20 cellular contexts compared by ENCODE assay signal in the genomic region with DNA sequence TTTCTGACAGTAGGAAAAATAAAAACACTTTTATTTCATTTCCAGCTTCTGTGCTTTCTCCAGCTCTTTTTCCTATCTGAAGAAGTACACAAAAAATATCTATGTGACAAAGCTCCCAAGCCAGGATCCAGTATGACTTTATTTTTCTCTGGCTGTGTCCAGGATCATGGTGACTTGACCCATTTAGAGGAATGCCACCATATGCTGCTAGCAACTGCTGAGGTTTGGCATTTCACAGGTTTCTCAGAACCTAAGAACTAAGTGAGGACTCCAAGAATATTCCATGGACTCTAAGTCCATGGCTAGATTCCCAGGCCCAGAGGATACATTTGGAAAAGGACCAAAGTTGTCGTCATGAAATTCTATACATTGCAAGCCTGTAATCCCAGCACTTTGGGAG.
DNase-seq lines count a peak whose midpoint lies in the region; ATAC-seq and TF ChIP-seq lines count a peak whose summit lies in the region.
"Had no signal": no experiment of that assay in that cellular context is flagged by ENCODE, and none has a peak within 500 bp of the region (broad histone marks: within the 10 kb centered on the region; RNA-seq: fewer than 3 reads in every experiment).

No MANE protein-coding gene starts in this region.

- H4K20me1 ChIP-seq in osteoblast (ENCODE audit: insufficient read depth, low read length) = no peaks in the 10 kb centered on the region
- H4K20me1 ChIP-seq: BLaER1 had no signal

- no peaks in the 10 kb centered on the region for H3K36me3 ChIP-seq in osteoblast (ENCODE audit: insufficient read depth, low read length)
- H3K36me3 ChIP-seq: BE2C, BLaER1 had no signal

- H3K27ac ChIP-seq in osteoblast (ENCODE audit: low read depth, low read length) = no peak overlapping the region
- H3K27ac ChIP-seq: BLaER1 had no signal

- H3K4me1 ChIP-seq in osteoblast (ENCODE audit: insufficient read depth, low read length) = no peaks in the 10 kb centered on the region
- H3K4me1 ChIP-seq: BE2C, BLaER1 had no signal

- H3K4me2 ChIP-seq in osteoblast (ENCODE audit: insufficient read depth, low read length) = no peak overlapping the region
- H3K4me2 ChIP-seq: BLaER1 had no signal

- no peak overlapping the region for H2AFZ ChIP-seq in osteoblast (ENCODE audit: low read length)

- no peaks in the 10 kb centered on the region for H3K9me3 ChIP-seq in osteoblast (ENCODE audit: low read depth, low read length)
- H3K9me3 ChIP-seq: BE2C had no signal

- no peaks in the 10 kb centered on the region for H3K27me3 ChIP-seq in osteoblast (ENCODE audit: insufficient read depth, low read length)
- H3K27me3 ChIP-seq: BE2C, BLaER1 had no signal

- H3K4me3 ChIP-seq in osteoblast (ENCODE audit: insufficient read depth, low read length) = no peak overlapping the region
- H3K4me3 ChIP-seq: BLaER1 had no signal

- DNase-seq in cerebellar cortex (ENCODE audit: low spot score) (peak; percentile 95), cerebellum (ENCODE audit: low spot score) (peak; percentile 74), osteoblast (ENCODE audit: insufficient read length, low spot score, missing footprints) (no peak), HUDEP-2 (lab: John Stamatoyannopoulos, UW; ENCODE audit: unreplicated experiment in 76 of 76) (no peak)
- DNase-seq: 8988T; ACHN; BE2C; CD4-positive, alpha-beta memory T cell; CD4-positive, CD25-positive, alpha-beta regulatory T cell; CD8-positive, alpha-beta memory T cell; COR-L47; DMS 273 treated with DMSO at 0.1 percent for 48 hours; DMS153; DMS53; DMS79; DND-41; EL; GF-D8 had no signal

- TF ChIP-seq CTCF in osteoblast (IDR thresholded peaks at IDR 0.05; ENCODE audit: extremely low read depth, low read depth, low read length) = no peak

- ATAC-seq in HG03039 (IDR thresholded peaks at IDR 0.05; ENCODE audit: unreplicated experiment) = no peak

- H3K79me2 ChIP-seq in osteoblast (ENCODE audit: insufficient read depth, low read length) = no peaks in the 10 kb centered on the region

Comparison
In these comparisons a context has a peak if more than half of its experiments do, and no peak if none do; other contexts are left out.
1. DNase-seq: peak in cerebellar cortex (single experiment) and cerebellum (single experiment); none in osteoblast (single experiment) and HUDEP-2 (0 of 76).